10 cellular contexts compared by ENCODE assay signal in the genomic region with DNA sequence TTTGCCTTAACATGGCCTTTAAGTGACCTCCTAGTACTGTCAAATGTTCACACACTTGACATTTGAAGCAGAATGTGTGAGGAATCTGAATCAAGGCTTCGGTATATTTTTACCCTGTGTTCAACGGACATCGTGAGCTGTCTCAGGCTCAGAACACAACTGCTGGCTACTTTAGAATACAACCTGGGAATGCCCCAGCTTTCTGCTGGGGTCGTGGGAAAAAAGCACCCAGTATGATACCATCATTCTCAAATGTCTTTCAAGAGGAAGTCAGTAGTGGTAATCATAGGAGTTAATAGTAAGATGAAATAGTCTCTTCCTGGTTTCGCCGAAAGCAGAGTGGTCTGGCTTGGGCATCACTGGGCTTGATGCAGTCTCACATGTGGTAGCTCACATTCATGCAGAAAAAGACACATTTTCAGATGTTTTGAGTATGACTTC.
DNase-seq lines count a peak whose midpoint lies in the region; ATAC-seq and TF ChIP-seq lines count a peak whose summit lies in the region.
"Had no signal": no experiment of that assay in that cellular context is flagged by ENCODE, and none has a peak within 500 bp of the region (broad histone marks: within the 10 kb centered on the region; RNA-seq: fewer than 3 reads in every experiment).

No MANE protein-coding gene starts in this region.

- intact Hi-C loops in prostate gland (cut with DNase I) (no loop called here), right lobe of liver (cut with DNase I) (no loop called here)

- no peaks in the 10 kb centered on the region for H3K4me1 ChIP-seq in prostate gland (replicated peaks)
- no peaks in the 10 kb centered on the region for H3K4me1 ChIP-seq in right lobe of liver

- TF ChIP-seq CTCF in prostate gland (IDR thresholded peaks at IDR 0.05) (no peak), right lobe of liver (IDR thresholded peaks at IDR 0.05) (no peak)

- TF ChIP-seq POLR2A in prostate gland (IDR thresholded peaks at IDR 0.05) (no peak), right lobe of liver (IDR thresholded peaks at IDR 0.05) (no peak)

- H3K9me3 ChIP-seq in prostate gland (no peaks in the 10 kb centered on the region), right lobe of liver (no peaks in the 10 kb centered on the region)

- H3K4me3 ChIP-seq in prostate gland (no peak overlapping the region), right lobe of liver (no peak overlapping the region)

- H3K36me3 ChIP-seq in prostate gland (no peaks in the 10 kb centered on the region), right lobe of liver (no peaks in the 10 kb centered on the region)

- H3K27me3 ChIP-seq in prostate gland (replicated peaks; ENCODE audit: insufficient read depth) (no peaks in the 10 kb centered on the region), right lobe of liver (no peaks in the 10 kb centered on the region)

- DNase-seq in prostate gland (ENCODE audit: low spot score): no peak
- DNase-seq in right lobe of liver: no peak
- no peak for DNase-seq in SK-N-DZ (ENCODE audit: low spot score)
- DNase-seq in CD1c-positive myeloid dendritic cell (ENCODE audit: extremely low spot score): no peak
- DNase-seq: activated CD8-positive, alpha-beta T cell treated with anti-CD3 and anti-CD28 coated beads for 36 hours; foreskin fibroblast had no signal

- 93% methylated on average over 6 of the region's 6 CpGs for WGBS in prostate gland
- WGBS in right lobe of liver (ENCODE audit: insufficient coverage, low coverage, low lambda C conversion rate, missing lambda C conversion rate): 52% methylated on average over 6 of the region's 6 CpGs

- no peak overlapping the region for H3K27ac ChIP-seq in prostate gland
- H3K27ac ChIP-seq in right lobe of liver: no peak overlapping the region

- ATAC-seq in GM18502 (IDR thresholded peaks at IDR 0.05; ENCODE audit: poor library complexity, unreplicated experiment): peak; percentile 72
- peak; percentile 67 for ATAC-seq in GM19467 (IDR thresholded peaks at IDR 0.05; ENCODE audit: unreplicated experiment)
- ATAC-seq in HG02885 (IDR thresholded peaks at IDR 0.05; ENCODE audit: poor library complexity, unreplicated experiment): peak; percentile 72
- peak; percentile 62 for ATAC-seq in HG03521 (IDR thresholded peaks at IDR 0.05; ENCODE audit: unreplicated experiment)
- no peak for ATAC-seq in right lobe of liver
- ATAC-seq: activated CD8-positive, alpha-beta T cell treated with anti-CD3 and anti-CD28 coated beads for 36 hours had no signal

Comparison
In these comparisons a context has a peak if more than half of its experiments do, and no peak if none do; other contexts are left out.
1. ATAC-seq: peak in GM18502 (single experiment), GM19467 (single experiment), HG02885 (single experiment) and HG03521 (single experiment); none in right lobe of liver (0 of 4).